1 cellular context compared by ENCODE assay signal in the genomic region with DNA sequence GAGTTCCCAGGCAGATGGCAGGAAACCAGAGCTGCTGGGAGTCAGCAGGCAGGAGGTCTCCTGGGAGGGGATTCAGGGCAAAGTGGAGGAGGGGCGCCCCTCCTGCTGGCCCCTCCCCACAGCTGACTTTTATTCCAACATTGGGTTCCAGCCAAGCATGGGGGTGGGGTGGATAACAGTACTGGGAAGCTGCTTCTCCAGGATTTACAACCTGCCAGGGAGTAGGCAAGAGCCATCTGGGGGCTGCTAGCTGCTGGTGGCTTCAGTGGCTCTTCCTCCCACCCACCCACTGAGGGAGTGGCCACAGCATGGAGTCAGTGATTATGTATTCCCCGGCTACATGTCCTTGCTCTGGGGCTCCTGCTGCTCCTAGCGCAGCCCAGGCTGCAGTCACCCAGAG.
TF ChIP-seq lines count a peak whose summit lies in the region.

No MANE protein-coding gene starts in this region.

TF ChIP-seq in HEK293, 187 proteins besides CTCF, POLR2A, EP300 and RAD21 (continued from another document):
- TF ChIP-seq ZNF561 (tag by site-specific recombination; IDR thresholded peaks at IDR 0.05; ENCODE audit: borderline replicate concordance) (peak; percentile 51; the same call in 1 of the 2 replicates), SP2 (tag by site-specific recombination; IDR thresholded peaks at IDR 0.05) (peak; percentile 33; the same call in 1 of the 2 replicates), ZNF138 (tag by site-specific recombination; IDR thresholded peaks at IDR 0.05; ENCODE audit: borderline replicate concordance) (no peak), TRIM28 (IDR thresholded peaks at IDR 0.05; ENCODE audit: borderline replicate concordance, low read length) (peak; percentile 42; the same call in 1 of the 2 replicates), GLI4 (tag by site-specific recombination; IDR thresholded peaks at IDR 0.05) (no peak), ZNF785 (tag by site-specific recombination; IDR thresholded peaks at IDR 0.05) (no peak), GLIS2 (tag by site-specific recombination; IDR thresholded peaks at IDR 0.05) (peak; percentile 72)
- TF ChIP-seq, protein P1, sequence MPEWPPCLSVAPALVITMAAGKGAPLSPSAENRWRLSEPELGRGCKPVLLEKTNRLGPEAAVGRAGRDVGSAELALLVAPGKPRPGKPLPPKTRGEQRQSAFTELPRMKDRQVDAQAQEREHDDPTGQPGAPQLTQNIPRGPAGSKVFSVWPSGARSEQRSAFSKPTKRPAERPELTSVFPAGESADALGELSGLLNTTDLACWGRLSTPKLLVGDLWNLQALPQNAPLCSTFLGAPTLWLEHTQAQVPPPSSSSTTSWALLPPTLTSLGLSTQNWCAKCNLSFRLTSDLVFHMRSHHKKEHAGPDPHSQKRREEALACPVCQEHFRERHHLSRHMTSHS (tag by site-specific recombination; IDR thresholded peaks at IDR 0.05): no peak
